ENCODE assay signal across 10 cellular contexts in genomic region chr12:70692681-70693288, GRCh38. TPM values are rescaled to one million over a fixed set of nuclear protein-coding genes. Genes with fewer than 3 reads are reported as not detected.
A peak's percentile ranks its signal among the peaks of the same experiment; 100 is the strongest.
DNase-seq lines count a peak whose midpoint lies in the region; ATAC-seq and TF ChIP-seq lines count a peak whose summit lies in the region.
"Had no signal": no experiment of that assay in that cellular context is flagged by ENCODE, and none has a peak within 500 bp of the region (broad histone marks: within the 10 kb centered on the region; RNA-seq: fewer than 3 reads in every experiment).

No MANE protein-coding gene starts in this region.

- ATAC-seq in Right ventricle myocardium superior (ENCODE audit: poor library complexity) = no peak

- no peaks in the 10 kb centered on the region for H3K4me1 Mint-ChIP-seq in activated CD4-positive, alpha-beta memory T cell treated with anti-CD3 and anti-CD28 coated beads for 36 hours (ENCODE audit: low read depth)

- H3K27ac Mint-ChIP-seq in activated CD4-positive, alpha-beta memory T cell treated with anti-CD3 and anti-CD28 coated beads for 36 hours = no peak overlapping the region
- H3K27ac Mint-ChIP-seq: activated T-helper 1 cell treated with anti-CD3 and anti-CD28 coated beads, Interleukin-12 subunit alpha, Interleukin-12 subunit beta, Interleukin-2, Interleukin-4 antibody, amounts not matched to agents 30 ng/mL and 10 ng/mL and 1 ng/mL, durations not matched to agents 14 hours and 24 hours and 36 hours had no signal

- TF ChIP-seq CTCF in left ventricle myocardium inferior (IDR thresholded peaks at IDR 0.05; ENCODE audit: borderline replicate concordance) = peak; percentile 59

- no peaks in the 10 kb centered on the region for H3K36me3 ChIP-seq in left ventricle myocardium inferior

- no peaks in the 10 kb centered on the region for H3K27me3 ChIP-seq in left ventricle myocardium inferior (ENCODE audit: low read depth)

- intact Hi-C loops in left ventricle myocardium inferior (cut with micrococcal nuclease) (no loop called here), Right ventricle myocardium superior (cut with DNase I) (no loop called here)
- intact Hi-C loops in activated CD4-positive, alpha-beta memory T cell treated with anti-CD3 and anti-CD28 coated beads for 36 hours (cut with micrococcal nuclease) = no loop called here

- no peaks in the 10 kb centered on the region for H3K36me3 Mint-ChIP-seq in activated CD4-positive, alpha-beta memory T cell treated with anti-CD3 and anti-CD28 coated beads for 36 hours

- H3K4me1 ChIP-seq in left ventricle myocardium inferior = peaks cover 21% of the 10 kb centered on the region

- CTCF ChIA-PET in activated CD4-positive, alpha-beta memory T cell treated with anti-CD3 and anti-CD28 coated beads for 36 hours (lab: Charles Lee) = interaction anchor here (1.3 kb wide), 1 partner anchor 114 kb away, joined by 3 read pairs; no protein-coding TSS in a partner anchor

- H3K4me3 Mint-ChIP-seq in activated CD4-positive, alpha-beta memory T cell treated with anti-CD3 and anti-CD28 coated beads for 36 hours = no peak overlapping the region
- H3K4me3 Mint-ChIP-seq: activated T-helper 1 cell treated with anti-CD3 and anti-CD28 coated beads, Interleukin-12 subunit alpha, Interleukin-12 subunit beta, Interleukin-2, Interleukin-4 antibody, amounts not matched to agents 30 ng/mL and 10 ng/mL and 1 ng/mL, durations not matched to agents 14 hours and 24 hours and 36 hours had no signal

- peak overlapping the region; percentile 30 for H3K27ac ChIP-seq in left ventricle myocardium inferior (replicated peaks)

- H3K9me3 Mint-ChIP-seq in activated CD4-positive, alpha-beta memory T cell treated with anti-CD3 and anti-CD28 coated beads for 36 hours = no peaks in the 10 kb centered on the region
- H3K9me3 Mint-ChIP-seq: activated T-helper 1 cell treated with anti-CD3 and anti-CD28 coated beads, Interleukin-12 subunit alpha, Interleukin-12 subunit beta, Interleukin-2, Interleukin-4 antibody, amounts not matched to agents 30 ng/mL and 10 ng/mL and 1 ng/mL, durations not matched to agents 14 hours and 24 hours and 36 hours had no signal

- H3K27me3 Mint-ChIP-seq in activated CD4-positive, alpha-beta memory T cell treated with anti-CD3 and anti-CD28 coated beads for 36 hours = no peaks in the 10 kb centered on the region

- no peak overlapping the region for H3K4me3 ChIP-seq in left ventricle myocardium inferior

- POLR2A ChIA-PET in activated CD4-positive, alpha-beta memory T cell treated with anti-CD3 and anti-CD28 coated beads for 36 hours (lab: Charles Lee) = no interaction called here

- no peak for DNase-seq in left ventricle myocardium inferior
- DNase-seq in Right ventricle myocardium superior = no peak
- DNase-seq in SK-MEL-5 (ENCODE audit: low read depth, low spot score) = peak; percentile 50
- peak; percentile 29 for DNase-seq in glomerular visceral epithelial cell (ENCODE audit: extremely low spot score)
- DNase-seq in retina = no peak
- no peak for DNase-seq in hypothalamus (lab: John Stamatoyannopoulos, UW)
- DNase-seq in activated CD8-positive, alpha-beta memory T cell treated with anti-CD3 and anti-CD28 coated beads for 24 hours = no peak
- no peak for DNase-seq in activated CD4-positive, alpha-beta memory T cell treated with anti-CD3 and anti-CD28 coated beads for 36 hours
- DNase-seq: trophoblast cell had no signal

- in situ Hi-C loops in SK-MEL-5 (cut with HindIII; ENCODE audit: low pct_unique_long_range_greater_than_20kb, low sequenced_read_pairs) = no loop called here

- H3K9me3 ChIP-seq in left ventricle myocardium inferior (replicated peaks) = no peaks in the 10 kb centered on the region

RNA-seq across cellular contexts. Expression of gene PTPRB, which starts 55.6 kb away (rescaled TPM):
- total RNA-seq in left ventricle myocardium inferior = 38.7 TPM
- 34.6 TPM for total RNA-seq in Right ventricle myocardium superior
- 0.43 and 0.71 TPM in 2 replicates for total RNA-seq in SK-MEL-5 (2014; rRNA removed; shearing (Covaris generic))
- polyA plus RNA-seq in SK-MEL-5 (2015; cell fraction: cytosol; rRNA removed) = 0.24 and 0.30 TPM in 2 replicates
- 0.75 and 1.5 TPM in 2 replicates for polyA plus RNA-seq in SK-MEL-5 (2015; cell fraction: nucleus; rRNA removed)
- not detected for total RNA-seq in activated CD4-positive, alpha-beta memory T cell treated with anti-CD3 and anti-CD28 coated beads for 36 hours
- total RNA-seq: activated T-helper 1 cell treated with anti-CD3 and anti-CD28 coated beads, Interleukin-12 subunit alpha, Interleukin-12 subunit beta, Interleukin-2, Interleukin-4 antibody, amounts not matched to agents 30 ng/mL and 10 ng/mL and 1 ng/mL, durations not matched to agents 14 hours and 24 hours and 36 hours had no signal

Comparison
In these comparisons a context has a peak if more than half of its experiments do, and no peak if none do; other contexts are left out.
1. DNase-seq: peak in SK-MEL-5 (single experiment) and glomerular visceral epithelial cell (single experiment); none in left ventricle myocardium inferior (single experiment), Right ventricle myocardium superior (single experiment), retina (single experiment), hypothalamus (0 of 51), activated CD8-positive, alpha-beta memory T cell treated with anti-CD3 and anti-CD28 coated beads for 24 hours (single experiment) and activated CD4-positive, alpha-beta memory T cell treated with anti-CD3 and anti-CD28 coated beads for 36 hours (single experiment).
2. RNA of gene PTPRB, which starts 55.6 kb away (total RNA-seq): 38.7 TPM in left ventricle myocardium inferior (single experiment) and 34.6 TPM in Right ventricle myocardium superior (single experiment); 0.43 to 0.71 TPM in SK-MEL-5 and not detected in activated CD4-positive, alpha-beta memory T cell treated with anti-CD3 and anti-CD28 coated beads for 36 hours; every median in the first group is over 10 times any median in the second.